ENCODE assay signal across 13 cellular contexts in genomic region chr11:35088676-35089075, GRCh38. TPM values are rescaled to one million over a fixed set of nuclear protein-coding genes. Genes with fewer than 3 reads are reported as not detected.
A peak's percentile ranks its signal among the peaks of the same experiment; 100 is the strongest.
DNase-seq lines count a peak whose midpoint lies in the region; ATAC-seq, FAIRE-seq and TF ChIP-seq lines count a peak whose summit lies in the region.
"Had no signal": no experiment of that assay in that cellular context is flagged by ENCODE, and none has a peak within 500 bp of the region (broad histone marks: within the 10 kb centered on the region; RNA-seq: fewer than 3 reads in every experiment).

No MANE protein-coding gene starts in this region.

- no peak for FAIRE-seq in GM12891 (lab: Jason Lieb, UNC)
- FAIRE-seq: TTC549 had no signal

- peaks cover 15% of the 10 kb centered on the region for H3K4me1 ChIP-seq in Panc1 (ENCODE audit: control insufficient read depth, insufficient read depth, low read length)
- peaks cover 0 to 43% (median 16%) of the 10 kb centered on the region in 4 donors for H3K4me1 ChIP-seq in sigmoid colon

- H3K9me3 ChIP-seq in Panc1 (ENCODE audit: control insufficient read depth, insufficient read depth, low read depth, low read length), result peaks cover 3% of the 10 kb centered on the region; the same call in 1 of the 2 replicates
- no peaks in the 10 kb centered on the region for H3K9me3 ChIP-seq in sigmoid colon
- H3K9me3 ChIP-seq: Peyer's patch had no signal

- TF ChIP-seq CTCF in activated CD8-positive, alpha-beta T cell treated with anti-CD3 and anti-CD28 coated beads for 36 hours (IDR thresholded peaks at IDR 0.05), result no peak
- TF ChIP-seq CTCF in Panc1 (IDR thresholded peaks at IDR 0.05) (no peak), fibroblast of pulmonary artery (IDR thresholded peaks at IDR 0.05; ENCODE audit: low read length, missing control alignments) (no peak), sigmoid colon (IDR thresholded peaks at IDR 0.05) (no peak)

- H3K36me3 Mint-ChIP-seq in activated CD8-positive, alpha-beta T cell treated with anti-CD3 and anti-CD28 coated beads for 36 hours (ENCODE audit: low read depth), result no peaks in the 10 kb centered on the region
- peaks cover 7% of the 10 kb centered on the region for H3K36me3 Mint-ChIP-seq in activated CD8-positive, alpha-beta T cell treated with anti-CD3 and anti-CD28 coated beads, Interleukin-2, amount 10 ng/mL, durations not matched to agents 7 days and 5 days (ENCODE audit: low read depth)
- peaks cover 6% of the 10 kb centered on the region for H3K36me3 Mint-ChIP-seq in stimulated activated memory B cell treated with anti-CD40 and anti-IgM and Interleukin-4, amounts not matched to agents 10 μg/mL and 1 μg/mL and 100 μg/mL, for 72 hours

- no TSS peak for BruUV-seq in Panc1 (replicated peaks; lab: Mats Ljungman, UMichigan)

- H3K36me3 ChIP-seq in Panc1 (ENCODE audit: control insufficient read depth, insufficient read depth, low read length) (no peaks in the 10 kb centered on the region), sigmoid colon (no peaks in the 10 kb centered on the region)
- H3K36me3 ChIP-seq: Peyer's patch had no signal

- no peaks in the 10 kb centered on the region for H3K9me3 Mint-ChIP-seq in activated CD8-positive, alpha-beta T cell treated with anti-CD3 and anti-CD28 coated beads for 36 hours
- no peaks in the 10 kb centered on the region for H3K9me3 Mint-ChIP-seq in activated CD8-positive, alpha-beta T cell treated with anti-CD3 and anti-CD28 coated beads, Interleukin-2, amount 10 ng/mL, durations not matched to agents 7 days and 5 days (ENCODE audit: insufficient read depth)
- H3K9me3 Mint-ChIP-seq in stimulated activated memory B cell treated with anti-CD40 and anti-IgM and Interleukin-4, amounts not matched to agents 10 μg/mL and 1 μg/mL and 100 μg/mL, for 72 hours, result peaks cover 3% of the 10 kb centered on the region

- H3K27me3 ChIP-seq in Panc1 (ENCODE audit: control insufficient read depth, insufficient read depth, low read length) (no peaks in the 10 kb centered on the region), sigmoid colon (no peaks in the 10 kb centered on the region)
- H3K27me3 ChIP-seq: Peyer's patch had no signal

- no peak overlapping the region for H3K4me3 ChIP-seq in Panc1 (ENCODE audit: low read depth in 2 of 2, low read length in 2 of 2)
- H3K4me3 ChIP-seq in fibroblast of pulmonary artery (replicated peaks; ENCODE audit: low read depth, low read length), result no peak overlapping the region
- H3K4me3 ChIP-seq in sigmoid colon, result no peak overlapping the region
- H3K4me3 ChIP-seq: Peyer's patch had no signal

- no peak for ATAC-seq in activated CD8-positive, alpha-beta T cell treated with anti-CD3 and anti-CD28 coated beads for 36 hours
- no peak for ATAC-seq in activated CD8-positive, alpha-beta T cell treated with anti-CD3 and anti-CD28 coated beads, Interleukin-2, amount 10 ng/mL, durations not matched to agents 7 days and 5 days
- ATAC-seq in Panc1 (no peak), HG03135 (IDR thresholded peaks at IDR 0.05; ENCODE audit: unreplicated experiment) (no peak)
- ATAC-seq in stimulated activated memory B cell treated with anti-CD40 and anti-IgM and Interleukin-4, amounts not matched to agents 10 μg/mL and 1 μg/mL and 100 μg/mL, for 72 hours, result no peak

- TF ChIP-seq EP300 in sigmoid colon (IDR thresholded peaks at IDR 0.05), result no peak

- no peaks in the 10 kb centered on the region for H3K27me3 Mint-ChIP-seq in activated CD8-positive, alpha-beta T cell treated with anti-CD3 and anti-CD28 coated beads for 36 hours
- peaks cover 2% of the 10 kb centered on the region for H3K27me3 Mint-ChIP-seq in activated CD8-positive, alpha-beta T cell treated with anti-CD3 and anti-CD28 coated beads, Interleukin-2, amount 10 ng/mL, durations not matched to agents 7 days and 5 days (ENCODE audit: low read depth)
- no peaks in the 10 kb centered on the region for H3K27me3 Mint-ChIP-seq in stimulated activated memory B cell treated with anti-CD40 and anti-IgM and Interleukin-4, amounts not matched to agents 10 μg/mL and 1 μg/mL and 100 μg/mL, for 72 hours

- H3K27ac ChIP-seq in Panc1 (ENCODE audit: low read length) (peak overlapping the region; percentile 98), sigmoid colon (peak overlapping the region in 1 of 4 donors; percentile 22)

- intact Hi-C loops in activated CD8-positive, alpha-beta T cell treated with anti-CD3 and anti-CD28 coated beads for 36 hours (cut with micrococcal nuclease), result no loop called here
- intact Hi-C loops in Panc1 (cut with micrococcal nuclease; ENCODE audit: unreplicated experiment), result no loop called here
- intact Hi-C loops in sigmoid colon (cut with DNase I), result no loop called here

- in situ Hi-C loops in Panc1 (cut with HindIII; ENCODE audit: low pct_unique_long_range_greater_than_20kb, low sequenced_read_pairs), result no loop called here

- DNase-seq in activated CD8-positive, alpha-beta T cell treated with anti-CD3 and anti-CD28 coated beads for 36 hours, result no peak
- no peak for DNase-seq in activated CD8-positive, alpha-beta T cell treated with anti-CD3 and anti-CD28 coated beads, Interleukin-2, amount 10 ng/mL, durations not matched to agents 7 days and 5 days
- DNase-seq in Panc1 (ENCODE audit: low read depth, low spot score), result no peak
- DNase-seq in fibroblast of pulmonary artery (ENCODE audit: low read depth), result peak; percentile 51
- no peak for DNase-seq in sigmoid colon
- DNase-seq in GM12891 (ENCODE audit: insufficient read length, low spot score), result no peak
- DNase-seq: activated gamma-delta T cell; Peyer's patch; stimulated activated CD4-positive, alpha-beta T cell treated with anti-CD3 and anti-CD28 coated beads, Interleukin-12 subunit alpha, Interleukin-12 subunit beta, amount 100 ng/mL, for 4 hours; stimulated activated CD8-positive, alpha-beta memory T cell treated with anti-CD3 and anti-CD28 coated beads, Interleukin-4, amount 100 ng/mL, for 48 hours had no signal

- TF ChIP-seq POLR2A in sigmoid colon (IDR thresholded peaks at IDR 0.05), result no peak
- TF ChIP-seq POLR2A in GM12891 (IDR thresholded peaks at IDR 0.05; ENCODE audit: low read depth, low read length), result no peak

- H3K4me1 Mint-ChIP-seq in activated CD8-positive, alpha-beta T cell treated with anti-CD3 and anti-CD28 coated beads for 36 hours (ENCODE audit: low read depth), result peaks cover 46% of the 10 kb centered on the region
- peaks cover 47% of the 10 kb centered on the region for H3K4me1 Mint-ChIP-seq in activated CD8-positive, alpha-beta T cell treated with anti-CD3 and anti-CD28 coated beads, Interleukin-2, amount 10 ng/mL, durations not matched to agents 7 days and 5 days (ENCODE audit: low read depth)
- peaks cover 64% of the 10 kb centered on the region for H3K4me1 Mint-ChIP-seq in stimulated activated memory B cell treated with anti-CD40 and anti-IgM and Interleukin-4, amounts not matched to agents 10 μg/mL and 1 μg/mL and 100 μg/mL, for 72 hours

- POLR2A ChIA-PET in activated CD8-positive, alpha-beta T cell treated with anti-CD3 and anti-CD28 coated beads for 36 hours (lab: Charles Lee), result interaction anchor here (0.6 to 1.8 kb wide), 5 partner anchors 14 to 58 kb away, joined by 3 to 7 read pairs (median 3); partner anchors contain the start of gene CD44
- POLR2A ChIA-PET in activated CD8-positive, alpha-beta T cell treated with anti-CD3 and anti-CD28 coated beads, Interleukin-2, amount 10 ng/mL, durations not matched to agents 7 days and 5 days (lab: Charles Lee), result interaction anchor here (1.2 kb wide), 1 partner anchor 52 kb away, joined by 3 read pairs; no protein-coding TSS in a partner anchor
- POLR2A ChIA-PET in Panc1 (lab: Charles Lee), result interaction anchor here (0.6 kb wide), 1 partner anchor 60 kb away, joined by 3 read pairs; no protein-coding TSS in a partner anchor

- no peak overlapping the region for H3K4me3 Mint-ChIP-seq in activated CD8-positive, alpha-beta T cell treated with anti-CD3 and anti-CD28 coated beads for 36 hours
- no peak overlapping the region for H3K4me3 Mint-ChIP-seq in activated CD8-positive, alpha-beta T cell treated with anti-CD3 and anti-CD28 coated beads, Interleukin-2, amount 10 ng/mL, durations not matched to agents 7 days and 5 days
- peak overlapping the region; percentile 50 for H3K4me3 Mint-ChIP-seq in stimulated activated memory B cell treated with anti-CD40 and anti-IgM and Interleukin-4, amounts not matched to agents 10 μg/mL and 1 μg/mL and 100 μg/mL, for 72 hours

- WGBS in sigmoid colon, 2 donors, result 63 to 79% methylated on average over 4 of the region's 4 CpGs

- peak overlapping the region; percentile 68 for H3K27ac Mint-ChIP-seq in activated CD8-positive, alpha-beta T cell treated with anti-CD3 and anti-CD28 coated beads for 36 hours
- no peak overlapping the region for H3K27ac Mint-ChIP-seq in activated CD8-positive, alpha-beta T cell treated with anti-CD3 and anti-CD28 coated beads, Interleukin-2, amount 10 ng/mL, durations not matched to agents 7 days and 5 days
- H3K27ac Mint-ChIP-seq in stimulated activated memory B cell treated with anti-CD40 and anti-IgM and Interleukin-4, amounts not matched to agents 10 μg/mL and 1 μg/mL and 100 μg/mL, for 72 hours, result peak overlapping the region; percentile 91

- CTCF ChIA-PET in activated CD8-positive, alpha-beta T cell treated with anti-CD3 and anti-CD28 coated beads for 36 hours (lab: Charles Lee), result interaction anchor here (0.6 to 1.2 kb wide), 3 partner anchors 30 to 36 kb away, joined by 3 read pairs; no protein-coding TSS in a partner anchor
- CTCF ChIA-PET in activated CD8-positive, alpha-beta T cell treated with anti-CD3 and anti-CD28 coated beads, Interleukin-2, amount 10 ng/mL, durations not matched to agents 7 days and 5 days (lab: Charles Lee), result interaction anchor here (1.1 to 1.4 kb wide), 2 partner anchors 11 to 46 kb away, joined by 3 read pairs; no protein-coding TSS in a partner anchor
- CTCF ChIA-PET in Panc1 (lab: Charles Lee), result no interaction called here

TF ChIP-seq in GM12891, 5 proteins besides CTCF, POLR2A, EP300 and RAD21:
- no peak for TF ChIP-seq TAF1 (IDR thresholded peaks at IDR 0.05; ENCODE audit: low read depth, low read length)
- no peak for TF ChIP-seq POLR2AphosphoS5 (IDR thresholded peaks at IDR 0.05; ENCODE audit: low read depth, low read length)
- TF ChIP-seq POU2F2 (IDR thresholded peaks at IDR 0.05; ENCODE audit: low read depth, low read length), result no peak
- no peak for TF ChIP-seq SPI1 (IDR thresholded peaks at IDR 0.05; ENCODE audit: low read depth, low read length)
- TF ChIP-seq PAX5 (IDR thresholded peaks at IDR 0.05; ENCODE audit: insufficient read depth, low read length, severe bottlenecking), result no peak
TF ChIP-seq in GM12891: peak in this region for 0.

RNA-seq across cellular contexts. Expression of gene CD44, which starts 50.3 kb away (rescaled TPM):
- total RNA-seq in activated CD8-positive, alpha-beta T cell treated with anti-CD3 and anti-CD28 coated beads for 36 hours, result 100 to 1,000 TPM; 363 to 373 TPM
- total RNA-seq in activated CD8-positive, alpha-beta T cell treated with anti-CD3 and anti-CD28 coated beads, Interleukin-2, amount 10 ng/mL, durations not matched to agents 7 days and 5 days, result 100 to 1,000 TPM; 398 to 399 TPM
- total RNA-seq in Panc1 (2021; ENCODE audit: unreplicated experiment) (1,819 TPM), sigmoid colon (100 to 1,000 TPM in 2 of 4 donors, 10 to 100 TPM in 2; 74.2 to 228 (median 119) TPM)
- polyA plus RNA-seq in Panc1 (2012; ENCODE audit: insufficient read length), result 1,270 TPM
- 100 to 1,000 TPM in 1 of 3 donors, 10 to 100 TPM in 2; 28.4 to 154 (median 37.8) TPM for polyA plus RNA-seq in sigmoid colon
- 726 TPM for polyA plus RNA-seq in GM12891 (2012; ENCODE audit: low read depth, missing spikeins)
